ENCODE assay signal across 18 cellular contexts in the genomic region with DNA sequence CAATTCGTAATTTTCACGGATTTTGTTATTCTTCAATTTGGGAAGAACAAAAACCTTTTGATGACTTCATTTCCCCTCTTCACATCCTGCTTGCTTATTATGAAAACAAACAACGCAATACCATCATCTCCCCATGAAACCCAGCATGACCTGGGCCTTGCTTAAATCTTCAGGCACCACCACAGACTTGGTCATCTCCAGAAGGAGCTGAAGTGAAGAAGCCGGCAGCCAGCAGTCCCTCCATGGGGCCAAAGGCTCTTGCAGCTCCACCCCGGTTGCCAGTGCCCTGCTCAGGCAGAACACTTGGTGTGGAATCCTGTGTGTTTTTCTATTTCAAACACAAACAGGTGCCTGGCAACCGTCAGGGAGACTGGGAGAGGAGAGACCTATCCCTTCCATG.
DNase-seq lines count a peak whose midpoint lies in the region; TF ChIP-seq lines count a peak whose summit lies in the region.
"Had no signal": no experiment of that assay in that cellular context is flagged by ENCODE, and none has a peak within 500 bp of the region (broad histone marks: within the 10 kb centered on the region; RNA-seq: fewer than 3 reads in every experiment).

No MANE protein-coding gene starts in this region.

- peaks cover 0 to 6% (median 4%) of the 10 kb centered on the region in 11 experiments; a peak in 7 of 22 replicates for H3K9me3 ChIP-seq in BLaER1 treated with 17β-estradiol and CSF1 and Interleukin-3, amounts not matched to agents 10 nM and 100 nM (replicated peaks in 1 of 11)
- H3K9me3 ChIP-seq in mammary epithelial cell (replicated peaks; ENCODE audit: insufficient read depth, low read length) (no peaks in the 10 kb centered on the region), mesenchymal stem cell (ENCODE audit: control insufficient read depth, low read length) (no peaks in the 10 kb centered on the region)
- no peaks in the 10 kb centered on the region for H3K9me3 ChIP-seq in effector memory CD4-positive, alpha-beta T cell (ENCODE audit: control insufficient read depth, low read length)

- intact Hi-C loops in mammary epithelial cell (cut with micrococcal nuclease), result loop anchor here (2.0 kb wide), 1 partner anchor 43 kb away; no protein-coding TSS in a partner anchor

- H3K27ac ChIP-seq in BLaER1 treated with 17β-estradiol and CSF1 and Interleukin-3, amounts not matched to agents 10 nM and 100 nM, result no peak overlapping the region
- H3K27ac ChIP-seq in mammary epithelial cell (ENCODE audit: insufficient read depth, low read depth, low read length) (peak overlapping the region; percentile 94), mesenchymal stem cell (ENCODE audit: low read length, poor library complexity, severe bottlenecking) (no peak overlapping the region), coronary artery (peak overlapping the region in 1 of 2 donors; percentile 51), caudate nucleus (ENCODE audit: low read depth, low read length) (no peak overlapping the region)
- no peak overlapping the region for H3K27ac ChIP-seq in effector memory CD4-positive, alpha-beta T cell (ENCODE audit: insufficient read depth, low read length, poor library complexity, severe bottlenecking)
- H3K27ac ChIP-seq: cardiac muscle cell, HL-60 had no signal

- H2BK15ac ChIP-seq in mesenchymal stem cell (ENCODE audit: low read depth, poor library complexity, severe bottlenecking), result no peak overlapping the region

- H3K23ac ChIP-seq in mesenchymal stem cell (ENCODE audit: low read length in 2 of 2), result no peak overlapping the region

- no peak overlapping the region for H2BK5ac ChIP-seq in mesenchymal stem cell (ENCODE audit: low read depth, low read length, poor library complexity, severe bottlenecking)

- no peak overlapping the region for H2AFZ ChIP-seq in mammary epithelial cell (ENCODE audit: low read depth, low read length)
- H2AFZ ChIP-seq in mesenchymal stem cell (ENCODE audit: low read depth, low read length), result no peak overlapping the region

- no peak overlapping the region for H2BK120ac ChIP-seq in mesenchymal stem cell (ENCODE audit: low read depth, low read length)

- H2BK12ac ChIP-seq in mesenchymal stem cell (ENCODE audit: low read length in 2 of 2), result no peak overlapping the region

- DNase-seq in M059J (ENCODE audit: low read depth) (peak; percentile 64), mammary epithelial cell (no peak), mesenchymal stem cell (no peak), coronary artery (ENCODE audit: low spot score) (no peak), caudate nucleus (lab: John Stamatoyannopoulos, UW) (no peak), osteocyte (ENCODE audit: extremely low spot score, unreplicated experiment) (no peak)
- DNase-seq in effector memory CD4-positive, alpha-beta T cell, result no peak
- DNase-seq: activated CD4-positive, alpha-beta T cell treated with anti-CD3 and anti-CD28 coated beads, Interleukin-2, amount 50 U/mL, for 4 hours; COR-L47; GF-D8; NCI-H1092; NCI-H2081 treated with DMSO at 0.1 percent for 48 hours; NCI-H524 had no signal

- H3K79me1 ChIP-seq in mesenchymal stem cell (replicated peaks; ENCODE audit: low read length, poor library complexity, severe bottlenecking), result no peaks in the 10 kb centered on the region

- H3K18ac ChIP-seq in mesenchymal stem cell (ENCODE audit: low read depth in 1 of 2, low read length in 2 of 2), result no peak overlapping the region

- H3K27me3 Mint-ChIP-seq in osteocyte (ENCODE audit: unreplicated experiment), result peaks cover 2% of the 10 kb centered on the region
- H3K27me3 Mint-ChIP-seq: activated naive CD4-positive, alpha-beta T cell treated with anti-CD3 and anti-CD28 coated beads, Interleukin-2, amount 50 U/mL, for 24 hours had no signal

- TF ChIP-seq CTCF in mammary epithelial cell (conservative IDR thresholded peaks at IDR 0.05 in 1 of 2, IDR thresholded peaks at IDR 0.05 in 1 of 2; ENCODE audit: extremely low read depth in 1 of 2, insufficient read depth in 1 of 2, low read depth in 1 of 2, low read length in 2 of 2) (no peak), coronary artery (IDR thresholded peaks at IDR 0.05) (no peak), osteocyte (IDR thresholded peaks at IDR 0.05) (no peak)

- H3K4me3 Mint-ChIP-seq in osteocyte (ENCODE audit: unreplicated experiment), result no peak overlapping the region
- H3K4me3 Mint-ChIP-seq: activated naive CD4-positive, alpha-beta T cell treated with anti-CD3 and anti-CD28 coated beads, Interleukin-2, amount 50 U/mL, for 24 hours had no signal

- WGBS in mammary epithelial cell (ENCODE audit: low coverage, missing lambda C conversion rate), result 100% methylated on average over 4 of the region's 6 CpGs
- 61% methylated on average over 6 of the region's 6 CpGs for WGBS in mesenchymal stem cell

- no peak overlapping the region for H3K4ac ChIP-seq in mesenchymal stem cell (ENCODE audit: low read depth in 1 of 2, low read length in 2 of 2)

- no peak overlapping the region for H3K27ac Mint-ChIP-seq in osteocyte (ENCODE audit: unreplicated experiment)
- H3K27ac Mint-ChIP-seq: activated naive CD4-positive, alpha-beta T cell treated with anti-CD3 and anti-CD28 coated beads, Interleukin-2, amount 50 U/mL, for 24 hours had no signal

- no peak overlapping the region for H4K91ac ChIP-seq in mesenchymal stem cell (ENCODE audit: low read length)

- no peak overlapping the region for H3K14ac ChIP-seq in mesenchymal stem cell (ENCODE audit: low read length in 2 of 2)

- H3K9me3 Mint-ChIP-seq in osteocyte (ENCODE audit: unreplicated experiment), result no peaks in the 10 kb centered on the region
- H3K9me3 Mint-ChIP-seq: activated naive CD4-positive, alpha-beta T cell treated with anti-CD3 and anti-CD28 coated beads, Interleukin-2, amount 50 U/mL, for 24 hours had no signal

- no peaks in the 10 kb centered on the region for H3K27me3 ChIP-seq in BLaER1 treated with 17β-estradiol and CSF1 and Interleukin-3, amounts not matched to agents 10 nM and 100 nM
- no peaks in the 10 kb centered on the region for H3K27me3 ChIP-seq in mammary epithelial cell (ENCODE audit: insufficient read depth, low read length)
- H3K27me3 ChIP-seq in mesenchymal stem cell (ENCODE audit: control insufficient read depth in 1 of 2, insufficient read depth in 1 of 2, low read length in 2 of 2), result peaks cover 0 to 3% of the 10 kb centered on the region in 2 experiments
- H3K27me3 ChIP-seq in effector memory CD4-positive, alpha-beta T cell (replicated peaks; ENCODE audit: control insufficient read depth, insufficient read depth, low read length, poor library complexity, severe bottlenecking), result no peaks in the 10 kb centered on the region

- in situ Hi-C loops in mammary epithelial cell (cut with MboI; ENCODE audit: low sequenced_read_pairs in 2 of 2), result loop anchor here in 1 of 2 donors (5.0 kb wide), 1 partner anchor 157 kb away; no protein-coding TSS in a partner anchor

- H3K36me3 Mint-ChIP-seq in osteocyte (ENCODE audit: unreplicated experiment), result no peaks in the 10 kb centered on the region
- H3K36me3 Mint-ChIP-seq: activated naive CD4-positive, alpha-beta T cell treated with anti-CD3 and anti-CD28 coated beads, Interleukin-2, amount 50 U/mL, for 24 hours had no signal

- H3K4me2 ChIP-seq in BLaER1 treated with 17β-estradiol and CSF1 and Interleukin-3, amounts not matched to agents 10 nM and 100 nM, result peak overlapping the region in 6 of 11 experiments; percentile 8 to 22 (median 16); a peak in 7 of 22 replicates
- no peak overlapping the region for H3K4me2 ChIP-seq in mammary epithelial cell (ENCODE audit: insufficient read depth, low read depth, low read length)
- no peak overlapping the region for H3K4me2 ChIP-seq in mesenchymal stem cell (ENCODE audit: low read length, poor library complexity, severe bottlenecking)
- H3K4me2 ChIP-seq: smooth muscle cell had no signal

- no peaks in the 10 kb centered on the region for H3K79me2 ChIP-seq in mammary epithelial cell (ENCODE audit: insufficient read depth, low read length)

- no peak overlapping the region for H3K9ac ChIP-seq in BLaER1 treated with 17β-estradiol and CSF1 and Interleukin-3, amounts not matched to agents 10 nM and 100 nM
- no peak overlapping the region for H3K9ac ChIP-seq in mammary epithelial cell (ENCODE audit: insufficient read depth, low read length)
- peak overlapping the region; percentile 85 for H3K9ac ChIP-seq in mesenchymal stem cell (ENCODE audit: low read length)

- H2AK5ac ChIP-seq in mesenchymal stem cell (ENCODE audit: low read length, severe bottlenecking), result no peak overlapping the region

- peaks cover 7% of the 10 kb centered on the region for H3K4me1 Mint-ChIP-seq in osteocyte (ENCODE audit: unreplicated experiment)
- H3K4me1 Mint-ChIP-seq: activated naive CD4-positive, alpha-beta T cell treated with anti-CD3 and anti-CD28 coated beads, Interleukin-2, amount 50 U/mL, for 24 hours had no signal

- dilution Hi-C loops in mammary epithelial cell (cut with HindIII; ENCODE audit: low sequenced_read_pairs), result no loop called here

- H3K4me1 ChIP-seq in BLaER1 treated with 17β-estradiol and CSF1 and Interleukin-3, amounts not matched to agents 10 nM and 100 nM, result peaks cover 0 to 15% (median 0%) of the 10 kb centered on the region in 10 experiments; a peak in 7 of 20 replicates
- peaks cover 22% of the 10 kb centered on the region for H3K4me1 ChIP-seq in mammary epithelial cell (ENCODE audit: insufficient read depth, low read length)
- peaks cover 6% of the 10 kb centered on the region for H3K4me1 ChIP-seq in mesenchymal stem cell (ENCODE audit: control insufficient read depth, insufficient read depth, low read depth, low read length)
- no peaks in the 10 kb centered on the region for H3K4me1 ChIP-seq in effector memory CD4-positive, alpha-beta T cell (ENCODE audit: control insufficient read depth, insufficient read depth, low read length, poor library complexity, severe bottlenecking)

- H3K4me3 ChIP-seq in BLaER1 treated with 17β-estradiol and CSF1 and Interleukin-3, amounts not matched to agents 10 nM and 100 nM, result no peak overlapping the region
- H3K4me3 ChIP-seq in mammary epithelial cell (replicated peaks in 1 of 3; ENCODE audit: insufficient read depth in 1 of 3, low read depth in 2 of 3, low read length in 3 of 3) (no peak overlapping the region), mesenchymal stem cell (ENCODE audit: insufficient read depth in 1 of 2, low read depth in 1 of 2, low read length in 2 of 2) (no peak overlapping the region), coronary artery (no peak overlapping the region)
- no peak overlapping the region for H3K4me3 ChIP-seq in effector memory CD4-positive, alpha-beta T cell (ENCODE audit: insufficient read depth, low read depth, low read length, poor library complexity, severe bottlenecking)
- H3K4me3 ChIP-seq: cardiac muscle cell, smooth muscle cell had no signal

- H4K20me1 ChIP-seq in BLaER1 treated with 17β-estradiol and CSF1 and Interleukin-3, amounts not matched to agents 10 nM and 100 nM, result no peaks in the 10 kb centered on the region
- no peaks in the 10 kb centered on the region for H4K20me1 ChIP-seq in mammary epithelial cell (ENCODE audit: insufficient read depth, low read length)

- BruUV-seq in mammary epithelial cell (replicated peaks; lab: Mats Ljungman, UMichigan), result no TSS peak

- CTCF ChIA-PET in mammary epithelial cell (lab: Charles Lee; ENCODE audit: low non-redundant PET), result no interaction called here

- no peak overlapping the region for H4K8ac ChIP-seq in mesenchymal stem cell (ENCODE audit: low read length)

- H3K36me3 ChIP-seq in BLaER1 treated with 17β-estradiol and CSF1 and Interleukin-3, amounts not matched to agents 10 nM and 100 nM, result no peaks in the 10 kb centered on the region
- no peaks in the 10 kb centered on the region for H3K36me3 ChIP-seq in mammary epithelial cell (ENCODE audit: insufficient read depth, low read length)
- H3K36me3 ChIP-seq in mesenchymal stem cell (ENCODE audit: control insufficient read depth in 1 of 2, insufficient read depth in 2 of 2, low read depth in 1 of 2, low read length in 2 of 2), result no peaks in the 10 kb centered on the region
- no peaks in the 10 kb centered on the region for H3K36me3 ChIP-seq in effector memory CD4-positive, alpha-beta T cell (ENCODE audit: control insufficient read depth, insufficient read depth, low read length)
- H3K36me3 ChIP-seq: cardiac muscle cell had no signal

Comparison
In these comparisons a context has a peak if more than half of its experiments do, and no peak if none do; other contexts are left out.
1. H3K4me2 ChIP-seq: peak in BLaER1 treated with 17β-estradiol and CSF1 and Interleukin-3, amounts not matched to agents 10 nM and 100 nM (6 of 11); none in mammary epithelial cell (single experiment) and mesenchymal stem cell (single experiment).